Comparison of ENCODE assay signal across 2 cellular contexts in the genomic region with DNA sequence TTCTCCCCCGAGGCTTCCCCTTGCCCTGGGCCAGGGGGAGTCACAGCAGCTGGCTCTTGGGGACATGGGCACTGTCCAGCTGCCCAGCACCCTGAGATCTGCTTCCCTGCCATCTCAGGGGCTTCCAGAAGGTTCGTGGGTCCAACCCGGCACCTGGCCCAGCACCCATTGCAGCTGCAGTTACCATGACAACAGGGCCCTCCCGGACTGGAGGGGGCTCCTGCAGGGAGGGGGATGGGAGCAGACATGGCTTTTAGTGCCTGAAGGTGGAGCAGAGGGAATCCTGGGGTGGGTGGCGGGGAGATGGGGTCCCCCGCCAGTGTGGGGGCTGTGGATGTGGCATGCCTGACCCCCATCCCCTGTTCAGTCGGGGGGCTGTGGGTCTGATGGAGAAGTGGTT.
TF ChIP-seq lines count a peak whose summit lies in the region.

No MANE protein-coding gene starts in this region.

TF ChIP-seq in GM23338, 12 proteins besides CTCF, POLR2A, EP300 and RAD21:
- no peak for TF ChIP-seq STAT1 (IDR thresholded peaks at IDR 0.05; ENCODE audit: unreplicated experiment)

TF ChIP-seq in K562, 482 proteins besides CTCF, POLR2A, EP300 and RAD21:
- peak; percentile 84 for TF ChIP-seq RFX1 (IDR thresholded peaks at IDR 0.05)
- TF ChIP-seq, protein P1, sequence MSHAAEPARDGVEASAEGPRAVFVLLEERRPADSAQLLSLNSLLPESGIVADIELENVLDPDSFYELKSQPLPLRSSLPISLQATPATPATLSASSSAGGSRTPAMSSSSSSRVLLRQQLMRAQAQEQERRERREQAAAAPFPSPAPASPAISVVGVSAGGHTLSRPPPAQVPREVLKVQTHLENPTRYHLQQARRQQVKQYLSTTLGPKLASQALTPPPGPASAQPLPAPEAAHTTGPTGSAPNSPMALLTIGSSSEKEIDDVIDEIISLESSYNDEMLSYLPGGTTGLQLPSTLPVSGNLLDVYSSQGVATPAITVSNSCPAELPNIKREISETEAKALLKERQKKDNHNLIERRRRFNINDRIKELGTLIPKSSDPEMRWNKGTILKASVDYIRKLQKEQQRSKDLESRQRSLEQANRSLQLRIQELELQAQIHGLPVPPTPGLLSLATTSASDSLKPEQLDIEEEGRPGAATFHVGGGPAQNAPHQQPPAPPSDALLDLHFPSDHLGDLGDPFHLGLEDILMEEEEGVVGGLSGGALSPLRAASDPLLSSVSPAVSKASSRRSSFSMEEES (CRISPR knock-in tag; IDR thresholded peaks at IDR 0.05), result no peak
- no peak for TF ChIP-seq ZNF212 (CRISPR knock-in tag; IDR thresholded peaks at IDR 0.05)
- TF ChIP-seq, protein P2, sequence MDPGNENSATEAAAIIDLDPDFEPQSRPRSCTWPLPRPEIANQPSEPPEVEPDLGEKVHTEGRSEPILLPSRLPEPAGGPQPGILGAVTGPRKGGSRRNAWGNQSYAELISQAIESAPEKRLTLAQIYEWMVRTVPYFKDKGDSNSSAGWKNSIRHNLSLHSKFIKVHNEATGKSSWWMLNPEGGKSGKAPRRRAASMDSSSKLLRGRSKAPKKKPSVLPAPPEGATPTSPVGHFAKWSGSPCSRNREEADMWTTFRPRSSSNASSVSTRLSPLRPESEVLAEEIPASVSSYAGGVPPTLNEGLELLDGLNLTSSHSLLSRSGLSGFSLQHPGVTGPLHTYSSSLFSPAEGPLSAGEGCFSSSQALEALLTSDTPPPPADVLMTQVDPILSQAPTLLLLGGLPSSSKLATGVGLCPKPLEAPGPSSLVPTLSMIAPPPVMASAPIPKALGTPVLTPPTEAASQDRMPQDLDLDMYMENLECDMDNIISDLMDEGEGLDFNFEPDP (CRISPR knock-in tag; IDR thresholded peaks at IDR 0.05), result no peak
- no peak for TF ChIP-seq THRAP3 (IDR thresholded peaks at IDR 0.05; ENCODE audit: borderline replicate concordance)
- TF ChIP-seq RBM22 (IDR thresholded peaks at IDR 0.05; ENCODE audit: low read depth, low read length, poor library complexity, severe bottlenecking), result no peak
- TF ChIP-seq, protein P3, sequence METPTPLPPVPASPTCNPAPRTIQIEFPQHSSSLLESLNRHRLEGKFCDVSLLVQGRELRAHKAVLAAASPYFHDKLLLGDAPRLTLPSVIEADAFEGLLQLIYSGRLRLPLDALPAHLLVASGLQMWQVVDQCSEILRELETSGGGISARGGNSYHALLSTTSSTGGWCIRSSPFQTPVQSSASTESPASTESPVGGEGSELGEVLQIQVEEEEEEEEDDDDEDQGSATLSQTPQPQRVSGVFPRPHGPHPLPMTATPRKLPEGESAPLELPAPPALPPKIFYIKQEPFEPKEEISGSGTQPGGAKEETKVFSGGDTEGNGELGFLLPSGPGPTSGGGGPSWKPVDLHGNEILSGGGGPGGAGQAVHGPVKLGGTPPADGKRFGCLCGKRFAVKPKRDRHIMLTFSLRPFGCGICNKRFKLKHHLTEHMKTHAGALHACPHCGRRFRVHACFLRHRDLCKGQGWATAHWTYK (CRISPR knock-in tag; IDR thresholded peaks at IDR 0.05), result no peak
- TF ChIP-seq ZC3H11A (IDR thresholded peaks at IDR 0.05; ENCODE audit: low read depth, low read length), result no peak
- TF ChIP-seq, protein P4, sequence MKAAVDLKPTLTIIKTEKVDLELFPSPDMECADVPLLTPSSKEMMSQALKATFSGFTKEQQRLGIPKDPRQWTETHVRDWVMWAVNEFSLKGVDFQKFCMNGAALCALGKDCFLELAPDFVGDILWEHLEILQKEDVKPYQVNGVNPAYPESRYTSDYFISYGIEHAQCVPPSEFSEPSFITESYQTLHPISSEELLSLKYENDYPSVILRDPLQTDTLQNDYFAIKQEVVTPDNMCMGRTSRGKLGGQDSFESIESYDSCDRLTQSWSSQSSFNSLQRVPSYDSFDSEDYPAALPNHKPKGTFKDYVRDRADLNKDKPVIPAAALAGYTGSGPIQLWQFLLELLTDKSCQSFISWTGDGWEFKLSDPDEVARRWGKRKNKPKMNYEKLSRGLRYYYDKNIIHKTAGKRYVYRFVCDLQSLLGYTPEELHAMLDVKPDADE (conservative IDR thresholded peaks at IDR 0.05; ENCODE audit: control insufficient read depth, low read depth, low read length), result no peak
- no peak for TF ChIP-seq KDM5B (IDR thresholded peaks at IDR 0.05; ENCODE audit: insufficient replicate concordance, low read depth, low read length)
- peak; percentile 30; the same call in 1 of the 2 replicates for TF ChIP-seq POLR2G (IDR thresholded peaks at IDR 0.05; ENCODE audit: low read depth, low read length)
- TF ChIP-seq, protein P5, sequence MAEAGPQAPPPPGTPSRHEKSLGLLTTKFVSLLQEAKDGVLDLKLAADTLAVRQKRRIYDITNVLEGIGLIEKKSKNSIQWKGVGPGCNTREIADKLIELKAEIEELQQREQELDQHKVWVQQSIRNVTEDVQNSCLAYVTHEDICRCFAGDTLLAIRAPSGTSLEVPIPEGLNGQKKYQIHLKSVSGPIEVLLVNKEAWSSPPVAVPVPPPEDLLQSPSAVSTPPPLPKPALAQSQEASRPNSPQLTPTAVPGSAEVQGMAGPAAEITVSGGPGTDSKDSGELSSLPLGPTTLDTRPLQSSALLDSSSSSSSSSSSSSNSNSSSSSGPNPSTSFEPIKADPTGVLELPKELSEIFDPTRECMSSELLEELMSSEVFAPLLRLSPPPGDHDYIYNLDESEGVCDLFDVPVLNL (CRISPR knock-in tag; IDR thresholded peaks at IDR 0.05; ENCODE audit: low read depth), result no peak
- TF ChIP-seq CHD2 (IDR thresholded peaks at IDR 0.05; ENCODE audit: low read depth, low read length), result no peak
- TF ChIP-seq, protein P6, sequence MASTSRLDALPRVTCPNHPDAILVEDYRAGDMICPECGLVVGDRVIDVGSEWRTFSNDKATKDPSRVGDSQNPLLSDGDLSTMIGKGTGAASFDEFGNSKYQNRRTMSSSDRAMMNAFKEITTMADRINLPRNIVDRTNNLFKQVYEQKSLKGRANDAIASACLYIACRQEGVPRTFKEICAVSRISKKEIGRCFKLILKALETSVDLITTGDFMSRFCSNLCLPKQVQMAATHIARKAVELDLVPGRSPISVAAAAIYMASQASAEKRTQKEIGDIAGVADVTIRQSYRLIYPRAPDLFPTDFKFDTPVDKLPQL (IDR thresholded peaks at IDR 0.05; ENCODE audit: extremely low read depth, insufficient read length), result no peak
- TF ChIP-seq ZFX (CRISPR knock-in tag; IDR thresholded peaks at IDR 0.05), result no peak
